ENCODE assay signal across 1 cellular context in genomic region chr14:73644531-73645247, GRCh38.
TF ChIP-seq lines count a peak whose summit lies in the region.

Gene DNAL1 (plus strand): TSS chr14:73644986. CDS start chr14:73645040, 54 bp downstream.

TF ChIP-seq in HepG2, 621 proteins besides CTCF, POLR2A, EP300 and RAD21 (continued from another document and continues in another):
- TF ChIP-seq MNT (IDR thresholded peaks at IDR 0.05): 0 out of 2 replicates have a peak, but pooled peaks have one; percentile 2
- TF ChIP-seq ZMYM4 (CRISPR knock-in tag; IDR thresholded peaks at IDR 0.05): peak; percentile 57; the same call in 1 of the 2 replicates
- no peak for TF ChIP-seq ZNF776 (CRISPR knock-in tag; IDR thresholded peaks at IDR 0.05)
- no peak for TF ChIP-seq KAT7 (CRISPR knock-in tag; IDR thresholded peaks at IDR 0.05; ENCODE audit: borderline replicate concordance)
- TF ChIP-seq MYC (CRISPR knock-in tag; IDR thresholded peaks at IDR 0.05; ENCODE audit: borderline replicate concordance): peak; percentile 64; the same call in 1 of the 2 replicates
- TF ChIP-seq RORA (CRISPR knock-in tag; IDR thresholded peaks at IDR 0.05): 0 out of 2 replicates have a peak, but pooled peaks have one; percentile 32
- no peak for TF ChIP-seq FOXM1 (CRISPR knock-in tag; IDR thresholded peaks at IDR 0.05)
- TF ChIP-seq KMT2B (CRISPR knock-in tag; IDR thresholded peaks at IDR 0.05): peak; percentile 83
- TF ChIP-seq AKNA (CRISPR knock-in tag; IDR thresholded peaks at IDR 0.05; ENCODE audit: borderline replicate concordance): no peak
- no peak for TF ChIP-seq ZNF12 (CRISPR knock-in tag; IDR thresholded peaks at IDR 0.05)
- TF ChIP-seq ZNF552 (CRISPR knock-in tag; IDR thresholded peaks at IDR 0.05; ENCODE audit: borderline replicate concordance): no peak
- TF ChIP-seq ZNF263 (CRISPR knock-in tag; IDR thresholded peaks at IDR 0.05): no peak
- TF ChIP-seq ZNF124 (CRISPR knock-in tag; IDR thresholded peaks at IDR 0.05): peak; percentile 42; the same call in 1 of the 2 replicates
- TF ChIP-seq RFX3 (CRISPR knock-in tag; IDR thresholded peaks at IDR 0.05): peak; percentile 86
- TF ChIP-seq HDAC2 (CRISPR knock-in tag; IDR thresholded peaks at IDR 0.05): peak; percentile 38; the same call in 1 of the 2 replicates
- no peak for TF ChIP-seq CENPBD1 (CRISPR knock-in tag; IDR thresholded peaks at IDR 0.05; ENCODE audit: borderline replicate concordance, low read depth)
- no peak for TF ChIP-seq ZNF326 (CRISPR knock-in tag; IDR thresholded peaks at IDR 0.05; ENCODE audit: borderline replicate concordance)
- peak; percentile 56; the same call in 1 of the 2 replicates for TF ChIP-seq ELF3 (CRISPR knock-in tag; IDR thresholded peaks at IDR 0.05)
- TF ChIP-seq ZNF770 (CRISPR knock-in tag; IDR thresholded peaks at IDR 0.05): peak; percentile 45; the same call in 1 of the 2 replicates
- no peak for TF ChIP-seq TIGD3 (CRISPR knock-in tag; IDR thresholded peaks at IDR 0.05; ENCODE audit: borderline replicate concordance)
- TF ChIP-seq ASH2L (IDR thresholded peaks at IDR 0.05; ENCODE audit: insufficient read length, low read depth, low read length): peak; percentile 59
- TF ChIP-seq ZNF205 (CRISPR knock-in tag; IDR thresholded peaks at IDR 0.05): no peak
- no peak for TF ChIP-seq MYNN (CRISPR knock-in tag; IDR thresholded peaks at IDR 0.05; ENCODE audit: low read depth)
- no peak for TF ChIP-seq ZNF10 (CRISPR knock-in tag; IDR thresholded peaks at IDR 0.05; ENCODE audit: borderline replicate concordance, low read depth)
- TF ChIP-seq ZNF547 (CRISPR knock-in tag; IDR thresholded peaks at IDR 0.05): peak; percentile 62; the same call in 1 of the 2 replicates
- 0 out of 2 replicates have a peak, but pooled peaks have one; percentile 7 for TF ChIP-seq FOSL2 (CRISPR knock-in tag; IDR thresholded peaks at IDR 0.05)
- TF ChIP-seq ZNF747 (CRISPR knock-in tag; IDR thresholded peaks at IDR 0.05; ENCODE audit: borderline replicate concordance): 0 out of 2 replicates have a peak, but pooled peaks have one; percentile 29
- no peak for TF ChIP-seq ZBTB40 (IDR thresholded peaks at IDR 0.05)
- TF ChIP-seq ZBTB40 (CRISPR knock-in tag; IDR thresholded peaks at IDR 0.05): no peak
- TF ChIP-seq ZBTB25 (CRISPR knock-in tag; IDR thresholded peaks at IDR 0.05): no peak
- peak; percentile 51; the same call in 1 of the 2 replicates for TF ChIP-seq NFYB (CRISPR knock-in tag; IDR thresholded peaks at IDR 0.05)
- TF ChIP-seq ATF5 (CRISPR knock-in tag; IDR thresholded peaks at IDR 0.05; ENCODE audit: low read depth): no peak
- TF ChIP-seq ZNF260 (CRISPR knock-in tag; IDR thresholded peaks at IDR 0.05; ENCODE audit: borderline replicate concordance, low read depth): no peak
- no peak for TF ChIP-seq DDIT3 (CRISPR knock-in tag; IDR thresholded peaks at IDR 0.05)
- no peak for TF ChIP-seq ZBTB21 (CRISPR knock-in tag; IDR thresholded peaks at IDR 0.05)
- no peak for TF ChIP-seq TBL1XR1 (IDR thresholded peaks at IDR 0.05; ENCODE audit: borderline replicate concordance, low read length, partially characterized antibody)
- no peak for TF ChIP-seq ZNF296 (CRISPR knock-in tag; conservative IDR thresholded peaks at IDR 0.05)
- 0 out of 2 replicates have a peak, but pooled peaks have one; percentile 52 for TF ChIP-seq PITX1 (CRISPR knock-in tag; IDR thresholded peaks at IDR 0.05)
